In the genomic region with DNA sequence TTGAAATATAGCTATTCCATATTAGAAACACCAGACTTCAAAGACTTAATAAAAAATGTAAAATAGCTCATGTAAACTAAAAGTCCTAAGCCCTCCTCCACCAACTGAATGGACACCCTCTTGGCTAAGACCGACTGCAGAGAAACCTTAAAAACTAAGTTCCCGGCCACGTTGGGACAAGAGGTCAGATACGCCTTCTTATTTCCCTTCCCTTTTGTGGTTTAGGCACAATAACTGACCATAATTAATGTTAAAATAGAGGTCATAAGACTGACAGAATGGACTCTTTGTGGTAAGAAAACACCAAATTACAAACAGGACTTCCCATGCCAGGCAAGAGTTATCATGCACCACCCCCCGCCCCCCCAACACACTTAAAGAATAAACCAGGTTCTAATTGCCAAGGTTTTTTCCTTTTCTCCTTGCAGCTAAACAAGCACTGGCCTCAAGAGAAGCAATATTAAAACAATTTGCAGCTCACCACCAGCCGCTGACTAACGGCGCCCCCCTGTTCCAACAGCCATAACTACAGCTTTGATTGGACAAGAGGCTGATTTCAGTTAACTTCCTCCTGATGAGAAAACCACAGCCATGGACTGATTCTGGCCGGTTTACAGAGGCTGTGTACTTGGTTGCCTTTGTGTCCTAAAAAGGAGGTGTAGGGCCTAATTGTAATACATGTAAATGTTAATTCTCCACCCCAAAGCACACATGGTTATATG, we compare ENCODE assay signal across 12 cellular contexts. TPM values are rescaled to one million over a fixed set of nuclear protein-coding genes. Genes with fewer than 3 reads are reported as not detected.
A peak's percentile ranks its signal among the peaks of the same experiment; 100 is the strongest.
DNase-seq lines count a peak whose midpoint lies in the region; ATAC-seq, FAIRE-seq and TF ChIP-seq lines count a peak whose summit lies in the region.
"Had no signal": no experiment of that assay in that cellular context is flagged by ENCODE, and none has a peak within 500 bp of the region (broad histone marks: within the 10 kb centered on the region; RNA-seq: fewer than 3 reads in every experiment).

No MANE protein-coding gene starts in this region.

- POLR2A ChIA-PET in H1 (lab: Charles Lee; ENCODE audit: partially characterized antibody): interaction anchor here (2.0 kb wide), 1 partner anchor 69 kb away, joined by 4 read pairs; no protein-coding TSS in a partner anchor

- H2BK5ac ChIP-seq in H1 (ENCODE audit: low read depth, low read length): no peak overlapping the region

- no peak overlapping the region for H3K27ac ChIP-seq in H1 (ENCODE audit: low read depth, low read length)

- no peaks in the 10 kb centered on the region for H3K9me3 ChIP-seq in H1 (ENCODE audit: insufficient read depth in 2 of 2, low read depth in 1 of 2, low read length in 1 of 2)

- no peak overlapping the region for H3K56ac ChIP-seq in H1 (replicated peaks; ENCODE audit: insufficient read length, low read depth, low read length)

- H3K79me2 ChIP-seq in H1 (ENCODE audit: control insufficient read depth in 1 of 2, insufficient read depth in 2 of 2, low read length in 2 of 2): no peaks in the 10 kb centered on the region

- ATAC-seq in HG02610 (IDR thresholded peaks at IDR 0.05; ENCODE audit: unreplicated experiment) (no peak), HG02588 (IDR thresholded peaks at IDR 0.05; ENCODE audit: unreplicated experiment) (no peak)

- no peak overlapping the region for H3K23ac ChIP-seq in H1 (ENCODE audit: insufficient read length)

- DNase-seq in NCI-H1436 (lab: John Stamatoyannopoulos, UW): peak; percentile 36
- DNase-seq in NCI-H1436 treated with DMSO at 0.1 percent for 48 hours (lab: John Stamatoyannopoulos, UW): no peak
- DNase-seq in NOMO-1 (lab: John Stamatoyannopoulos, UW; ENCODE audit: unreplicated experiment in 2 of 2): peak; percentile 80 to 88
- no peak for DNase-seq in H1 (ENCODE audit: low read depth in 1 of 2, low spot score in 2 of 2)
- DNase-seq in stromal cell of bone marrow (ENCODE audit: low read depth): peak; percentile 70
- no peak for DNase-seq in NCI-H345 treated with DMSO at 0.1 percent for 48 hours (lab: John Stamatoyannopoulos, UW; ENCODE audit: unreplicated experiment)
- DNase-seq: activated CD4-positive, alpha-beta T cell treated with anti-CD3 and anti-CD28 coated beads, Interleukin-2, amount 50 U/mL, for 4 hours; foreskin melanocyte had no signal

- H3K79me1 ChIP-seq in H1 (ENCODE audit: low read depth, low read length): no peaks in the 10 kb centered on the region

- WGBS in H1 (ENCODE audit: extremely low coverage in 1 of 2, insufficient coverage in 1 of 2, insufficient read length in 1 of 2, insufficient replicate concordance in 2 of 2, low coverage in 1 of 2, low lambda C conversion rate in 2 of 2, missing lambda C conversion rate in 1 of 2), 2 experiments: 52% methylated on average over 9 of the region's 9 CpGs; no CpG with 5 or more reads in 1 of the 2 experiments

- no peak overlapping the region for H4K91ac ChIP-seq in H1 (replicated peaks; ENCODE audit: insufficient read length, low read length)

- peak; percentile 92 for FAIRE-seq in H1 (lab: Jason Lieb, UNC)
- FAIRE-seq: HTR-8/SVneo, RCC 7860 had no signal

- peaks cover 7% of the 10 kb centered on the region; the same call in 1 of the 2 replicates for H3K23me2 ChIP-seq in H1 (ENCODE audit: low read depth, low read length)

- peaks cover 33 to 46% (median 43%) of the 10 kb centered on the region in 4 experiments for H3K27me3 ChIP-seq in H1 (replicated peaks in 1 of 4; ENCODE audit: control insufficient read depth in 3 of 4, extremely low read depth in 1 of 4, insufficient read depth in 3 of 4, low read length in 3 of 4)

- H3K14ac ChIP-seq in H1 (ENCODE audit: insufficient read length): no peak overlapping the region

- CTCF ChIA-PET in H1 (lab: Charles Lee; ENCODE audit: partially characterized antibody): interaction anchor here (0.6 to 7.8 kb wide), 39 partner anchors 9 to 1493 kb away, joined by 3 to 79 read pairs (median 4); a partner anchor contains a TSS

- H2AFZ ChIP-seq in H1 (ENCODE audit: low read length): no peak overlapping the region

- H4K8ac ChIP-seq in H1 (ENCODE audit: extremely low read depth, insufficient read depth, low read length): no peak overlapping the region

- H3K4ac ChIP-seq in H1 (replicated peaks; ENCODE audit: insufficient read length, low read depth, low read length): no peak overlapping the region

- H4K20me1 ChIP-seq in H1 (replicated peaks in 1 of 2; ENCODE audit: control insufficient read depth in 1 of 2, insufficient read depth in 2 of 2, low read length in 2 of 2): peaks cover 0 to 3% of the 10 kb centered on the region in 2 experiments

- no peak overlapping the region for H2BK120ac ChIP-seq in H1 (replicated peaks; ENCODE audit: low read depth, low read length)

- no peak overlapping the region for H2BK20ac ChIP-seq in H1 (ENCODE audit: low read length)

- H2BK12ac ChIP-seq in H1 (ENCODE audit: low read depth, low read length): no peak overlapping the region

- H2BK15ac ChIP-seq in H1 (ENCODE audit: low read length): no peak overlapping the region

- peak; percentile 59 to 67 for TF ChIP-seq RAD21 in H1 (IDR thresholded peaks at IDR 0.05 in 1 of 2, conservative IDR thresholded peaks at IDR 0.05 in 1 of 2; ENCODE audit: low read depth in 2 of 2, low read length in 2 of 2)

- no peak overlapping the region for H3K4me3 ChIP-seq in H1 (ENCODE audit: extremely low read depth in 1 of 4, insufficient read depth in 2 of 4, low read depth in 3 of 4, low read length in 4 of 4)

- H3K18ac ChIP-seq in H1 (ENCODE audit: extremely low read depth, low read length): no peak overlapping the region

- H4K5ac ChIP-seq in H1 (ENCODE audit: insufficient read length, low read depth, low read length): no peak overlapping the region

- H3K9ac ChIP-seq in H1 (replicated peaks in 1 of 4; ENCODE audit: extremely low read depth in 1 of 4, low read depth in 3 of 4, low read length in 3 of 4): no peak overlapping the region

- H3K4me2 ChIP-seq in H1 (ENCODE audit: insufficient read depth in 1 of 2, low read depth in 2 of 2, low read length in 2 of 2): no peak overlapping the region

- TF ChIP-seq CTCF in H1 (IDR thresholded peaks at IDR 0.05; ENCODE audit: control extremely low read depth in 1 of 3, insufficient read depth in 1 of 3, low read depth in 1 of 3, low read length in 3 of 3): peak; percentile 37 to 50 (median 49)

- TF ChIP-seq POLR2A in H1 (IDR thresholded peaks at IDR 0.05; ENCODE audit: control extremely low read depth in 1 of 2, low read depth in 2 of 2, low read length in 2 of 2): no peak

- H3K4me1 ChIP-seq in H1 (replicated peaks in 1 of 4; ENCODE audit: control insufficient read depth in 3 of 4, insufficient read depth in 4 of 4, low read length in 3 of 4): peaks cover 0 to 21% (median 12%) of the 10 kb centered on the region in 4 experiments; a peak in 6 of 7 replicates

- no peak overlapping the region for H2AK5ac ChIP-seq in H1 (ENCODE audit: low read depth, low read length)

- H3K36me3 ChIP-seq in H1 (ENCODE audit: control insufficient read depth in 2 of 4, insufficient read depth in 4 of 4, low read length in 3 of 4): no peaks in the 10 kb centered on the region

- TF ChIP-seq EP300 in H1 (IDR thresholded peaks at IDR 0.05; ENCODE audit: borderline replicate concordance in 1 of 2, low read depth in 2 of 2, low read length in 2 of 2): no peak

TF ChIP-seq in H1, 55 proteins besides CTCF, POLR2A, EP300 and RAD21:
- no peak for TF ChIP-seq PHF8 (conservative IDR thresholded peaks at IDR 0.05; ENCODE audit: low read depth, low read length)
- no peak for TF ChIP-seq BRCA1 (IDR thresholded peaks at IDR 0.05; ENCODE audit: low read depth, low read length)
- TF ChIP-seq EZH2 (IDR thresholded peaks at IDR 0.05; ENCODE audit: low read depth, low read length, severe bottlenecking): no peak
- no peak for TF ChIP-seq GABPA (IDR thresholded peaks at IDR 0.05; ENCODE audit: borderline replicate concordance, insufficient read depth, low read length)
- no peak for TF ChIP-seq KDM4A (IDR thresholded peaks at IDR 0.05; ENCODE audit: low read depth, low read length, severe bottlenecking)
- no peak for TF ChIP-seq SRF (IDR thresholded peaks at IDR 0.05; ENCODE audit: low read depth, low read length)
- TF ChIP-seq SAP30 (IDR thresholded peaks at IDR 0.05; ENCODE audit: insufficient read depth, insufficient replicate concordance, low read length): no peak
- TF ChIP-seq GTF2F1 (IDR thresholded peaks at IDR 0.05; ENCODE audit: borderline replicate concordance, low read depth, low read length): no peak
- no peak for TF ChIP-seq TAF1 (IDR thresholded peaks at IDR 0.05; ENCODE audit: low read depth, low read length)
- TF ChIP-seq SIX5 (IDR thresholded peaks at IDR 0.05; ENCODE audit: low read depth, low read length): no peak
- no peak for TF ChIP-seq RFX5 (IDR thresholded peaks at IDR 0.05; ENCODE audit: borderline replicate concordance, low read depth, low read length)

RNA-seq across cellular contexts. Expression of a gene that starts 10.7 kb away (rescaled TPM):
- total RNA-seq in H1 (2021; fragmentation: NEBNext Ultra II Directional; extraction: Animal tissue kit (Norgen Biotek cat#: 25700)): 0.22 and 0.31 TPM in 2 replicates
- 0.66 and 1.9 TPM in 2 replicates for polyA plus RNA-seq in H1 (2011; rRNA removed)
- 1.2 TPM for polyA plus RNA-seq in H1 (2011; cell fraction: cytosol; rRNA removed)
- polyA plus RNA-seq in H1 (2011; cell fraction: nucleus; rRNA removed): 1.6 TPM
- 0.50 to 1.0 TPM (median 0.89 TPM) in 4 replicates for polyA plus RNA-seq in H1 (2012, experiment 1 of 2)
- polyA plus RNA-seq in H1 (2012, experiment 2 of 2): 1.2 TPM
- polyA plus RNA-seq in H1 (2013, experiment 1 of 2): 0.41 TPM
- polyA plus RNA-seq in H1 (2013, experiment 2 of 2): 0.35 TPM
- 0.44 and 0.54 TPM in 2 replicates for polyA minus RNA-seq in H1 (2011; rRNA and poly(A)+ RNA removed)
- not detected for polyA minus RNA-seq in H1 (2011; cell fraction: cytosol; rRNA and poly(A)+ RNA removed)
- not detected for polyA minus RNA-seq in H1 (2011; cell fraction: nucleus; rRNA and poly(A)+ RNA removed)

Comparison
In these comparisons a context has a peak if more than half of its experiments do, and no peak if none do; other contexts are left out.
1. DNase-seq: peak in NCI-H1436 (single experiment), NOMO-1 (2 of 2) and stromal cell of bone marrow (single experiment); none in NCI-H1436 treated with DMSO at 0.1 percent for 48 hours (single experiment), H1 (0 of 2) and NCI-H345 treated with DMSO at 0.1 percent for 48 hours (single experiment).